In genomic region chr5:144202072-144202471, GRCh38 we compare ENCODE assay signal across 15 cellular contexts. TPM values are rescaled to one million over a fixed set of nuclear protein-coding genes. Genes with fewer than 3 reads are reported as not detected.
DNase-seq lines count a peak whose midpoint lies in the region; ATAC-seq and TF ChIP-seq lines count a peak whose summit lies in the region.
"Had no signal": no experiment of that assay in that cellular context is flagged by ENCODE, and none has a peak within 500 bp of the region (broad histone marks: within the 10 kb centered on the region; RNA-seq: fewer than 3 reads in every experiment).

No MANE protein-coding gene starts in this region.

- no peaks in the 10 kb centered on the region for H3K79me2 ChIP-seq in hepatocyte

- WGBS in hepatocyte (ENCODE audit: low lambda C conversion rate, missing lambda C conversion rate): 61% methylated on average over 10 of the region's 10 CpGs

- peak overlapping the region; percentile 22 for H3K9ac ChIP-seq in SK-N-MC (ENCODE audit: insufficient read length)

- intact Hi-C loops in Right ventricle myocardium superior (cut with DNase I): loop anchor here (10.0 kb wide), 1 partner anchor 183 kb away; no protein-coding TSS in a partner anchor
- intact Hi-C loops in cardiac septum (cut with DNase I): loop anchor here (2.0 to 10.0 kb wide), 3 partner anchors 1633 to 1929 kb away; partner anchors contain the start of gene PRELID2
- intact Hi-C loops in gastrocnemius medialis (cut with DNase I; ENCODE audit: low total_unique reads): loop anchor here (5.0 to 10.0 kb wide), 2 partner anchors 1623 to 1850 kb away; no protein-coding TSS in a partner anchor

- TF ChIP-seq CTCF in hepatocyte (IDR thresholded peaks at IDR 0.05; ENCODE audit: poor library complexity) (no peak), gastrocnemius medialis (IDR thresholded peaks at IDR 0.05 in 4 of 5, conservative IDR thresholded peaks at IDR 0.05 in 1 of 5) (no peak)

- no peaks in the 10 kb centered on the region for H3K36me3 ChIP-seq in SK-N-MC (ENCODE audit: insufficient read depth, low read length)
- no peaks in the 10 kb centered on the region for H3K36me3 ChIP-seq in hepatocyte (replicated peaks; ENCODE audit: insufficient read depth, low read depth)
- H3K36me3 ChIP-seq in gastrocnemius medialis: no peaks in the 10 kb centered on the region
- H3K36me3 ChIP-seq: ovary, vagina had no signal

- peaks cover 23% of the 10 kb centered on the region for H3K4me1 ChIP-seq in hepatocyte (ENCODE audit: insufficient read depth)
- H3K4me1 ChIP-seq in gastrocnemius medialis: peaks cover 0 to 7% of the 10 kb centered on the region in 2 donors

- peak overlapping the region; percentile 9 for H3K4me2 ChIP-seq in hepatocyte

- peak overlapping the region; percentile 7 for H3K4me3 ChIP-seq in SK-N-MC
- H3K4me3 ChIP-seq in hepatocyte: no peak overlapping the region
- H3K4me3 ChIP-seq in gastrocnemius medialis: no peak overlapping the region
- H3K4me3 ChIP-seq: ovary, vagina had no signal

- H3K9me3 ChIP-seq in SK-N-MC (ENCODE audit: low read depth, low read length) (no peaks in the 10 kb centered on the region), hepatocyte (ENCODE audit: low read depth) (no peaks in the 10 kb centered on the region), gastrocnemius medialis (no peaks in the 10 kb centered on the region)
- H3K9me3 ChIP-seq: ovary, vagina had no signal

- H3K9me2 ChIP-seq in hepatocyte (replicated peaks; ENCODE audit: insufficient read depth): no peaks in the 10 kb centered on the region

- H2AFZ ChIP-seq in hepatocyte: no peak overlapping the region

- ATAC-seq in Right ventricle myocardium superior (ENCODE audit: poor library complexity) (peak; percentile 45), gastrocnemius medialis (no peak), GM21367 (IDR thresholded peaks at IDR 0.05; ENCODE audit: unreplicated experiment) (no peak)
- ATAC-seq: activated CD8-positive, alpha-beta T cell treated with anti-CD3 and anti-CD28 coated beads, Interleukin-2, amount 10 ng/mL, durations not matched to agents 7 days and 5 days had no signal

- no peak for TF ChIP-seq POLR2A in gastrocnemius medialis (IDR thresholded peaks at IDR 0.05)

- H3K27me3 ChIP-seq in hepatocyte: no peaks in the 10 kb centered on the region
- peaks cover 15 to 27% (median 15%) of the 10 kb centered on the region in 3 donors for H3K27me3 ChIP-seq in gastrocnemius medialis
- H3K27me3 ChIP-seq: ovary had no signal

- in situ Hi-C loops in gastrocnemius medialis (cut with MboI; ENCODE audit: low sequenced_read_pairs in 4 of 4): loop anchor here in 3 of 4 donors (10.0 to 25.0 kb wide), 3 partner anchors 1623 to 1853 kb away; no protein-coding TSS in a partner anchor

- H4K20me1 ChIP-seq in hepatocyte (ENCODE audit: insufficient read depth, poor library complexity, severe bottlenecking): no peaks in the 10 kb centered on the region

- DNase-seq in Right ventricle myocardium superior (no peak), cardiac septum (ENCODE audit: low spot score) (no peak), SK-N-MC (ENCODE audit: low read depth, low spot score) (no peak), hepatocyte (ENCODE audit: low spot score) (no peak), superior temporal gyrus (ENCODE audit: extremely low spot score) (peak; percentile 70), SIG-M5 (lab: John Stamatoyannopoulos, UW) (no peak), gastrocnemius medialis (no peak)
- DNase-seq: activated CD8-positive, alpha-beta T cell treated with anti-CD3 and anti-CD28 coated beads, Interleukin-2, amount 10 ng/mL, durations not matched to agents 7 days and 5 days; Calu3; kidney; NCI-H1417 treated with DMSO at 0.1 percent for 48 hours; NCI-H524 treated with DMSO at 0.1 percent for 48 hours had no signal

- H3K27ac ChIP-seq in SK-N-MC (no peak overlapping the region), hepatocyte (no peak overlapping the region), gastrocnemius medialis (no peak overlapping the region)
- H3K27ac ChIP-seq: ovary, vagina had no signal

RNA-seq across cellular contexts. Expression of gene KCTD16, which starts 31.4 kb away (rescaled TPM):
- total RNA-seq in Right ventricle myocardium superior (0.03 TPM), cardiac septum (0.08 TPM), hepatocyte (2.3 and 3.4 TPM in 2 replicates), gastrocnemius medialis (under 1 TPM in 1 of 4 donors, not detected in 3; 0.02 TPM)
- 0.45 and 0.52 TPM in 2 replicates for polyA plus RNA-seq in hepatocyte

RNA-seq across cellular contexts. Expression of gene YIPF5, which starts 31.6 kb away (rescaled TPM):
- total RNA-seq in Right ventricle myocardium superior (21.3 TPM), cardiac septum (25.0 TPM), hepatocyte (118 and 119 TPM in 2 replicates), gastrocnemius medialis (10 to 100 TPM; 15.5 to 26.5 (median 19.5) TPM)
- polyA plus RNA-seq in hepatocyte: 82.3 and 97.1 TPM in 2 replicates
